In the genomic region with DNA sequence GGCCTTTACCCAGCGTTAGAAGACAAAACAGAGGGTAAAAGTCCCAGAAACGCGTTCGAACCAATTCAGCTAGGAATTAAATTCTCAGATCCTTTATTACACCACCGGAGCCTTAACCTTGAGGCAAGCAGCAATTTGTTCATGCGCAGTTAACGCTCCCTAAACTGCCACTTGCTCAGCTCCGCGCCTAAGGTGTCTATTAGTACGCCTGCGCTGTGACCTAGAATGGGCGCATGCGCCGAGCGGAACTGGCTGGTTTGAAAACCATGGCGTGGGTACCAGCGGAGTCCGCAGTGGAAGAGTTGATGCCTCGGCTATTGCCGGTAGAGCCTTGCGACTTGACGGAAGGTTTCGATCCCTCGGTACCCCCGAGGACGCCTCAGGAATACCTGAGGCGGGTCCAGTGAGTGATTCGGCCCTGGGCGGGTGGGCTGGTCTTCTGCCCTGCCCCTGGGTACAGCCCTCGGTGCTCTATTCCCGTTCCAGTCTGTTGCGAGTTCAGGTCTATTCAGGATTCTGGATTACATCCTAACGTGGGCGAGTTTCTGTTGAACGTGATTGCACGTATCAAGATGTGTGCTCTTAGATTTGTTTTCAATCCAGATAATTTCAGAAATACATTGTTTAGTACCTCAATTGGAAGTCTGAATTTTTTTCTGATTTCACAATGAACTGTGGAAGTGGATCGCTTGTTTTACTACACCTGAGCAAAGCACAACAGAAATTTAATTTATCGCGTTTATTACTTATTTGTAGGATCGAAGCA, we compare ENCODE assay signal across 8 cellular contexts. TPM values are rescaled to one million over a fixed set of nuclear protein-coding genes. Genes with fewer than 3 reads are reported as not detected.
DNase-seq lines count a peak whose midpoint lies in the region; TF ChIP-seq lines count a peak whose summit lies in the region.

A gene with protein sequence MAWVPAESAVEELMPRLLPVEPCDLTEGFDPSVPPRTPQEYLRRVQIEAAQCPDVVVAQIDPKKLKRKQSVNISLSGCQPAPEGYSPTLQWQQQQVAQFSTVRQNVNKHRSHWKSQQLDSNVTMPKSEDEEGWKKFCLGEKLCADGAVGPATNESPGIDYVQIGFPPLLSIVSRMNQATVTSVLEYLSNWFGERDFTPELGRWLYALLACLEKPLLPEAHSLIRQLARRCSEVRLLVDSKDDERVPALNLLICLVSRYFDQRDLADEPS (plus strand): TSS at position 251 of the 766 bp plus-strand sequence. CDS start 16 bp downstream, at position 267.

- H3K36me3 ChIP-seq in SK-N-MC (ENCODE audit: insufficient read depth, low read length): peaks cover 18% of the 10 kb centered on the region

- peak; percentile 80 for TF ChIP-seq POLR2A in NB4 (IDR thresholded peaks at IDR 0.05; ENCODE audit: extremely low read depth, insufficient read length)

- TF ChIP-seq CTCF in HFFc6 (IDR thresholded peaks at IDR 0.05) (no peak), NB4 (IDR thresholded peaks at IDR 0.05; ENCODE audit: low read depth, low read length) (no peak)

- peak; percentile 72 for DNase-seq in GM04503 (ENCODE audit: low read depth)
- DNase-seq in HFFc6: peak; percentile 89
- DNase-seq in NB4 (ENCODE audit: low read depth): peak; percentile 95
- peak; percentile 85 for DNase-seq in SK-N-MC (ENCODE audit: low read depth, low spot score)
- peak; percentile 96 for DNase-seq in activated naive CD4-positive, alpha-beta T cell treated with anti-CD3 and anti-CD28 coated beads, Interleukin-2, amount 10 ng/mL, durations not matched to agents 7 days and 5 days
- DNase-seq in germinal center (ENCODE audit: low spot score): peak; percentile 96
- peak; percentile 68 for DNase-seq in non-pigmented ciliary epithelial cell (ENCODE audit: low read depth)
- peak; percentile 98 for DNase-seq in superior temporal gyrus (ENCODE audit: extremely low spot score)

- H3K4me3 Mint-ChIP-seq in HFFc6: peak within 1 kb of the TSS; percentile 99
- peak within 1 kb of the TSS; percentile 97 for H3K4me3 Mint-ChIP-seq in activated naive CD4-positive, alpha-beta T cell treated with anti-CD3 and anti-CD28 coated beads, Interleukin-2, amount 10 ng/mL, durations not matched to agents 7 days and 5 days

- H3K4me3 ChIP-seq in NB4 (ENCODE audit: low read depth, low read length): peak within 1 kb of the TSS; percentile 86
- H3K4me3 ChIP-seq in SK-N-MC: peak within 1 kb of the TSS; percentile 85

- H3K27ac Mint-ChIP-seq in HFFc6: peak within 1 kb of the TSS; percentile 92
- peak within 1 kb of the TSS; percentile 96 for H3K27ac Mint-ChIP-seq in activated naive CD4-positive, alpha-beta T cell treated with anti-CD3 and anti-CD28 coated beads, Interleukin-2, amount 10 ng/mL, durations not matched to agents 7 days and 5 days

- no peaks in the 10 kb centered on the region for H3K9me3 ChIP-seq in SK-N-MC (ENCODE audit: low read depth, low read length)

- H3K27ac ChIP-seq in SK-N-MC: peak within 1 kb of the TSS; percentile 78

- H3K36me3 Mint-ChIP-seq in HFFc6 (ENCODE audit: low read depth): no peaks in the 10 kb centered on the region
- H3K36me3 Mint-ChIP-seq in activated naive CD4-positive, alpha-beta T cell treated with anti-CD3 and anti-CD28 coated beads, Interleukin-2, amount 10 ng/mL, durations not matched to agents 7 days and 5 days: peaks cover 8% of the 10 kb centered on the region

- no peaks in the 10 kb centered on the region; the same call in 1 of the 2 replicates for H3K27me3 Mint-ChIP-seq in HFFc6 (ENCODE audit: insufficient read depth)
- peaks cover 6% of the 10 kb centered on the region for H3K27me3 Mint-ChIP-seq in activated naive CD4-positive, alpha-beta T cell treated with anti-CD3 and anti-CD28 coated beads, Interleukin-2, amount 10 ng/mL, durations not matched to agents 7 days and 5 days

- CTCF ChIA-PET in activated naive CD4-positive, alpha-beta T cell treated with anti-CD3 and anti-CD28 coated beads, Interleukin-2, amount 10 ng/mL, durations not matched to agents 7 days and 5 days (lab: Charles Lee): interaction anchor here (0.7 to 1.7 kb wide), 5 partner anchors 15 to 312 kb away, joined by 3 to 5 read pairs (median 3); partner anchors contain the start of gene TRAPPC6B

- H3K4me1 Mint-ChIP-seq in HFFc6 (ENCODE audit: low read depth): peaks cover 23% of the 10 kb centered on the region
- peaks cover 35% of the 10 kb centered on the region for H3K4me1 Mint-ChIP-seq in activated naive CD4-positive, alpha-beta T cell treated with anti-CD3 and anti-CD28 coated beads, Interleukin-2, amount 10 ng/mL, durations not matched to agents 7 days and 5 days

- H3K9ac ChIP-seq in SK-N-MC (ENCODE audit: insufficient read length): peak within 1 kb of the TSS; percentile 84

- H3K9me3 Mint-ChIP-seq in HFFc6: no peaks in the 10 kb centered on the region
- no peaks in the 10 kb centered on the region for H3K9me3 Mint-ChIP-seq in activated naive CD4-positive, alpha-beta T cell treated with anti-CD3 and anti-CD28 coated beads, Interleukin-2, amount 10 ng/mL, durations not matched to agents 7 days and 5 days

RNA-seq across cellular contexts. Expression of the gene that starts here (rescaled TPM):
- total RNA-seq in HFFc6 (2021; fragmentation: NEBNext Ultra II Directional; extraction: Animal tissue kit (Norgen Biotek cat#: 25700)): 1 to 10 TPM; 6.6 to 9.6 (median 9.0) TPM

Comparison
In these comparisons a context has a peak if more than half of its experiments do, and no peak if none do; other contexts are left out.
1. Peak in every context shown above with its lines: DNase-seq, H3K4me3 ChIP-seq and H3K27ac ChIP-seq.